In genomic region chr3:148990211-148990610, GRCh38 we compare ENCODE assay signal across 9 cellular contexts. TPM values are rescaled to one million over a fixed set of nuclear protein-coding genes. Genes with fewer than 3 reads are reported as not detected.
DNase-seq lines count a peak whose midpoint lies in the region; ATAC-seq and TF ChIP-seq lines count a peak whose summit lies in the region.
"Had no signal": no experiment of that assay in that cellular context is flagged by ENCODE, and none has a peak within 500 bp of the region (broad histone marks: within the 10 kb centered on the region; RNA-seq: fewer than 3 reads in every experiment).

No MANE protein-coding gene starts in this region.

- dilution Hi-C loops in mammary epithelial cell (cut with HindIII; ENCODE audit: low sequenced_read_pairs), result no loop called here

- in situ Hi-C loops in mammary epithelial cell (cut with MboI; ENCODE audit: low sequenced_read_pairs in 2 of 2), result no loop called here

- DNase-seq in left ventricle myocardium inferior (no peak), Right ventricle myocardium inferior (ENCODE audit: missing footprints) (no peak), mammary epithelial cell (no peak), NCI-H2081 treated with DMSO at 0.1 percent for 48 hours (lab: John Stamatoyannopoulos, UW) (no peak), upper lobe of left lung (no peak), dedifferentiated amniotic fluid mesenchymal stem cell (ENCODE audit: extremely low spot score) (no peak), NCI-H146 treated with DMSO at 0.1 percent for 48 hours (lab: John Stamatoyannopoulos, UW; ENCODE audit: unreplicated experiment) (no peak)
- DNase-seq: NCI-H1092 treated with DMSO at 0.1 percent for 48 hours had no signal

- H3K36me3 ChIP-seq in left ventricle myocardium inferior (peaks cover 14% of the 10 kb centered on the region), mammary epithelial cell (ENCODE audit: insufficient read depth, low read length) (no peaks in the 10 kb centered on the region), upper lobe of left lung (peaks cover 3 to 12% (median 5%) of the 10 kb centered on the region in 4 donors)

- peak overlapping the region; percentile 94 for H3K27ac ChIP-seq in left ventricle myocardium inferior (replicated peaks)
- no peak overlapping the region for H3K27ac ChIP-seq in mammary epithelial cell (ENCODE audit: insufficient read depth, low read depth, low read length)
- H3K27ac ChIP-seq in upper lobe of left lung, result peak overlapping the region in 2 of 4 donors; percentile 96 to 99

- no peak for TF ChIP-seq CTCF in left ventricle myocardium inferior (IDR thresholded peaks at IDR 0.05; ENCODE audit: borderline replicate concordance)
- TF ChIP-seq CTCF in mammary epithelial cell (conservative IDR thresholded peaks at IDR 0.05 in 1 of 2, IDR thresholded peaks at IDR 0.05 in 1 of 2; ENCODE audit: extremely low read depth in 1 of 2, insufficient read depth in 1 of 2, low read depth in 1 of 2, low read length in 2 of 2), result no peak
- no peak for TF ChIP-seq CTCF in upper lobe of left lung (IDR thresholded peaks at IDR 0.05)

- TF ChIP-seq POLR2A in upper lobe of left lung (IDR thresholded peaks at IDR 0.05), result no peak

- H4K20me1 ChIP-seq in mammary epithelial cell (ENCODE audit: insufficient read depth, low read length), result no peaks in the 10 kb centered on the region

- intact Hi-C loops in left ventricle myocardium inferior (cut with micrococcal nuclease), result no loop called here
- intact Hi-C loops in Right ventricle myocardium inferior (cut with DNase I), result loop anchor here (5.0 kb wide), 1 partner anchor 37 kb away; no protein-coding TSS in a partner anchor
- intact Hi-C loops in mammary epithelial cell (cut with micrococcal nuclease), result loop anchor here (5.0 kb wide), 1 partner anchor 97 kb away; the partner anchor contains the start of gene HLTF

- H3K4me1 ChIP-seq in left ventricle myocardium inferior (peaks cover 44% of the 10 kb centered on the region), mammary epithelial cell (ENCODE audit: insufficient read depth, low read length) (peaks cover 9% of the 10 kb centered on the region), upper lobe of left lung (peaks cover 13 to 16% (median 13%) of the 10 kb centered on the region in 4 donors)

- no peaks in the 10 kb centered on the region for H3K9me3 ChIP-seq in left ventricle myocardium inferior (replicated peaks)
- H3K9me3 ChIP-seq in mammary epithelial cell (replicated peaks; ENCODE audit: insufficient read depth, low read length), result no peaks in the 10 kb centered on the region
- no peaks in the 10 kb centered on the region for H3K9me3 ChIP-seq in upper lobe of left lung

- no peaks in the 10 kb centered on the region for H3K27me3 ChIP-seq in left ventricle myocardium inferior (ENCODE audit: low read depth)
- no peaks in the 10 kb centered on the region for H3K27me3 ChIP-seq in mammary epithelial cell (ENCODE audit: insufficient read depth, low read length)
- H3K27me3 ChIP-seq in upper lobe of left lung, result no peaks in the 10 kb centered on the region

- TF ChIP-seq EP300 in upper lobe of left lung (IDR thresholded peaks at IDR 0.05), result no peak

- CTCF ChIA-PET in mammary epithelial cell (lab: Charles Lee; ENCODE audit: low non-redundant PET), result no interaction called here

- H3K4me3 ChIP-seq in left ventricle myocardium inferior, result peak overlapping the region; percentile 80
- H3K4me3 ChIP-seq in mammary epithelial cell (replicated peaks in 1 of 3; ENCODE audit: insufficient read depth in 1 of 3, low read depth in 2 of 3, low read length in 3 of 3), result no peak overlapping the region
- no peak overlapping the region for H3K4me3 ChIP-seq in upper lobe of left lung

- peak overlapping the region; percentile 53 for H2AFZ ChIP-seq in mammary epithelial cell (ENCODE audit: low read depth, low read length)

- BruUV-seq in mammary epithelial cell (replicated peaks; lab: Mats Ljungman, UMichigan), result no TSS peak

- H3K9ac ChIP-seq in mammary epithelial cell (ENCODE audit: insufficient read depth, low read length), result no peak overlapping the region

- H3K79me2 ChIP-seq in mammary epithelial cell (ENCODE audit: insufficient read depth, low read length), result peaks cover 18% of the 10 kb centered on the region

- H3K4me2 ChIP-seq in mammary epithelial cell (ENCODE audit: insufficient read depth, low read depth, low read length), result no peak overlapping the region

- ATAC-seq in Right ventricle myocardium inferior, result no peak
- ATAC-seq in HG03469 (IDR thresholded peaks at IDR 0.05; ENCODE audit: unreplicated experiment), result peak; percentile 19
- no peak for ATAC-seq in upper lobe of left lung (ENCODE audit: low FRiP score in 2 of 2)

- WGBS in mammary epithelial cell (ENCODE audit: low coverage, missing lambda C conversion rate), result 44% methylated on average over 4 of the region's 4 CpGs
- 46 to 61% methylated on average over 4 of the region's 4 CpGs for WGBS in upper lobe of left lung, 2 donors

RNA-seq across cellular contexts. Expression of gene GYG1, which starts 1.1 kb away (rescaled TPM):
- 155 TPM for total RNA-seq in left ventricle myocardium inferior
- 202 TPM for total RNA-seq in Right ventricle myocardium inferior
- total RNA-seq in mammary epithelial cell, result 10 to 100 TPM; 23.5 to 30.5 TPM
- polyA plus RNA-seq in mammary epithelial cell, result 27.8 TPM
- polyA minus RNA-seq in mammary epithelial cell, result 26.2 TPM
- total RNA-seq in upper lobe of left lung, result 10 to 100 TPM; 10.5 to 48.6 (median 31.5) TPM
